Comparison of ENCODE assay signal across 1 cellular context in the genomic region with DNA sequence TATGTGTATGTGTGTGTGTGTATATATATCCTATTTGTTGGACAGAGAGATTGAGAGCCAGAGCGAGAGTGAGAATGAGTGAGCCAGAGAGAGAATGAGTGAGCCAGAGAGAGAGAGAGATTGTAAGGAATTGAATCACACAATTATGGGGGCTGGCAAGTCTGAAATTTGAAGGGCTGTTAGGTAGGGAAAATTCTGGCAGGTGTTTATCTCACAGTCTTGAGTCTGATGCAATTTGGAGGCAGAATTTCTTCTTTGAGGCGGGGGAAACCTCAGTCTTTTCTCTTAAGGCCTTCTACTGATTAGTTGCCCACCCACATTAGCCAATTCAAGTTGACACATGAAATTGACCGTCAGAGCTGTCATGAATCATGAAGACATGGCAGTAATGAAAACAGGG.
TF ChIP-seq lines count a peak whose summit lies in the region.

No MANE protein-coding gene starts in this region.

TF ChIP-seq in H1, 55 proteins besides CTCF, POLR2A, EP300 and RAD21:
- TF ChIP-seq CEBPB (IDR thresholded peaks at IDR 0.05; ENCODE audit: low read depth, low read length), result peak; percentile 12; the same call in 1 of the 2 replicates
- no peak for TF ChIP-seq JUN (IDR thresholded peaks at IDR 0.05; ENCODE audit: low read depth, low read length)
